Comparison of ENCODE assay signal across 18 cellular contexts in the genomic region with DNA sequence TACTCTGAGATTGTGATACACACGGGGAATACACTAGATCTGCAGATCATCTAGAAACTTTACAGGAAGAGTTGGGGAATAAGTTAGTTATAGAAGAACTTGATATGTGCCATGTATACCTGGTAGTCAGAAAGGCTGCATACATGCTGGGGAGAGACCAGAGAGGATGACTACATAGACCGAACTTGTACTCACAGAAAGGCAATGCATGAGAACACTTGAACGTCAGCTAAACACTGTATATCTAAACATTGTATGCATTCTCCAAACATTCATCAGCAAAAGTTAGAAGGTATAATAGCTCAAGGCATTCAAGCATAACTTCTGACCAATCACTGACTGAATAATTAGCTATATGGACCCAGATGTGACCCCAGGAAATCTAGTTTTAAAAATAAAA.
"Had no signal": no experiment of that assay in that cellular context is flagged by ENCODE, and none has a peak within 500 bp of the region (broad histone marks: within the 10 kb centered on the region; RNA-seq: fewer than 3 reads in every experiment).

No MANE protein-coding gene starts in this region.

- H3K27me3 Mint-ChIP-seq: activated CD4-positive, alpha-beta memory T cell treated with anti-CD3 and anti-CD28 coated beads, Interleukin-2, amount 10 ng/mL, durations not matched to agents 7 days and 5 days; effector memory CD8-positive, alpha-beta T cell; stimulated activated naive CD8-positive, alpha-beta T cell treated with anti-CD3 and anti-CD28 coated beads, Interleukin-15, Interleukin-2, amounts not matched to agents 100 ng/mL and 50 ng/mL, for 24 hours had no signal

- H3K36me3 Mint-ChIP-seq: activated naive CD4-positive, alpha-beta T cell treated with anti-CD3 and anti-CD28 coated beads, Interleukin-2, amount 50 U/mL, for 24 hours; naive thymus-derived CD8-positive, alpha-beta T cell; type B pancreatic cell; WTC11 had no signal

- DNase-seq: activated CD4-positive, alpha-beta memory T cell treated with anti-CD3 and anti-CD28 coated beads, Interleukin-2, amount 10 ng/mL, durations not matched to agents 7 days and 5 days; activated CD4-positive, alpha-beta T cell treated with anti-CD3 and anti-CD28 coated beads for 4 hours; activated effector memory CD4-positive, alpha-beta T cell treated with anti-CD3 and anti-CD28 coated beads, Interleukin-2, amount 50 U/mL, for 16 hours; activated T-cell treated with anti-CD3 and anti-CD28 coated beads, Interleukin-2, amount 50 U/mL, for 48 hours; body of pancreas; cerebellar nuclear complex; effector memory CD8-positive, alpha-beta T cell; erythroblast; left lung; naive thymus-derived CD8-positive, alpha-beta T cell; T-helper 17 cell had no signal

- H3K4me3 Mint-ChIP-seq: activated CD4-positive, alpha-beta memory T cell treated with anti-CD3 and anti-CD28 coated beads, Interleukin-2, amount 10 ng/mL, durations not matched to agents 7 days and 5 days; activated naive CD4-positive, alpha-beta T cell treated with anti-CD3 and anti-CD28 coated beads, Interleukin-2, amount 50 U/mL, for 24 hours; effector memory CD8-positive, alpha-beta T cell; naive thymus-derived CD8-positive, alpha-beta T cell; stimulated activated naive CD8-positive, alpha-beta T cell treated with anti-CD3 and anti-CD28 coated beads, Interleukin-15, Interleukin-2, amounts not matched to agents 100 ng/mL and 50 ng/mL, for 24 hours; T-helper 17 cell; type B pancreatic cell; WTC11 had no signal

- H3K4me3 ChIP-seq: body of pancreas, hepatocyte, left lung, suprapubic skin had no signal

- ATAC-seq: body of pancreas; effector memory CD8-positive, alpha-beta T cell; left lung; naive thymus-derived CD8-positive, alpha-beta T cell; T-helper 17 cell; WTC11 had no signal

- H3K27me3 ChIP-seq: body of pancreas, hepatocyte, left lung, suprapubic skin had no signal

- H3K9me3 ChIP-seq: body of pancreas, left lung, suprapubic skin had no signal

- H3K27ac ChIP-seq: body of pancreas, hepatocyte, left lung, suprapubic skin had no signal

- H3K36me3 ChIP-seq: left lung, suprapubic skin had no signal

- FAIRE-seq: TTC549 had no signal

- H3K4me1 Mint-ChIP-seq: activated CD4-positive, alpha-beta memory T cell treated with anti-CD3 and anti-CD28 coated beads, Interleukin-2, amount 10 ng/mL, durations not matched to agents 7 days and 5 days; activated naive CD4-positive, alpha-beta T cell treated with anti-CD3 and anti-CD28 coated beads, Interleukin-2, amount 50 U/mL, for 24 hours; T-helper 17 cell had no signal

- H3K9me3 Mint-ChIP-seq: activated CD4-positive, alpha-beta memory T cell treated with anti-CD3 and anti-CD28 coated beads, Interleukin-2, amount 10 ng/mL, durations not matched to agents 7 days and 5 days had no signal

- H3K4me1 ChIP-seq: body of pancreas, left lung, suprapubic skin had no signal

- H3K27ac Mint-ChIP-seq: activated CD4-positive, alpha-beta memory T cell treated with anti-CD3 and anti-CD28 coated beads, Interleukin-2, amount 10 ng/mL, durations not matched to agents 7 days and 5 days; activated naive CD4-positive, alpha-beta T cell treated with anti-CD3 and anti-CD28 coated beads, Interleukin-2, amount 50 U/mL, for 24 hours; effector memory CD8-positive, alpha-beta T cell; naive thymus-derived CD8-positive, alpha-beta T cell; stimulated activated naive CD8-positive, alpha-beta T cell treated with anti-CD3 and anti-CD28 coated beads, Interleukin-15, Interleukin-2, amounts not matched to agents 100 ng/mL and 50 ng/mL, for 24 hours; T-helper 17 cell; type B pancreatic cell; WTC11 had no signal
